Comparison of ENCODE assay signal across 1 cellular context in the genomic region with DNA sequence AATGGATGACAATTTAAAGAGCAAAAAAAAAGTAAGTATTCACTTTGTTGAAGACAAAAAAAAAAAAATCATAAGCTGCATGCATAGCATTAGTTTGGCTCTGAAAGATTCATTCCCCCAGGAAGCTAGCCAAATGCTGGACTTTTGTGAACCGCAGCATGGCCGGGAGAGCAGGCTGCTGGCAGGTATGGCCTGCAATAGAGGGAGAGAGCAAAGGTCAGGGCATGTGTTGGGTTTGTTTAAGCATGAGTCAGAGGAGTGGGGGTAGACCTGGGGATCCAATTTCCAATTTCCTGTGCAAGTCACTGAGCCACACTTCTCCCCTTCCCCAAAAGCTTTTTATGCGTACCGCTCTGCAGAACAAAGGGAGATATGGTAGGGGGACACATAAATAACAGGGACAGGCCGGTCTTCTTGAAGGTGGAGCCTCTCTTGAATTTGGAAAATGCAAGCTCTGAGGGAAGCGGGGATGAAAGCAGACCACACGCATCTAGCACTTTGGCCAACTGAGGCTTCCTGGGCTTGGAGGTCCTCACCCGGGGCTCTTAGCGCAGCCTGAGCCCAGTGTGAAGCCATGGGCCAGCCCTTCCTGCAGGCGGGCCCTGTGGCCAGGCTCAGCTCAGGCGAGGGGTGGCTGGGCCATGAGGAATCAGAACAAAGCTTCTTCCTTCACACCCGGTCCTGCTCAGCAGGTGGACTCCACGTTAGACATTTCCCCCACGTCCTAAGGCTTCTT.
A peak's percentile ranks its signal among the peaks of the same experiment; 100 is the strongest.
TF ChIP-seq lines count a peak whose summit lies in the region.

No MANE protein-coding gene starts in this region.

TF ChIP-seq in K562, 482 proteins besides CTCF, POLR2A, EP300 and RAD21 (continued from another document and continues in another):
- TF ChIP-seq, protein P1, sequence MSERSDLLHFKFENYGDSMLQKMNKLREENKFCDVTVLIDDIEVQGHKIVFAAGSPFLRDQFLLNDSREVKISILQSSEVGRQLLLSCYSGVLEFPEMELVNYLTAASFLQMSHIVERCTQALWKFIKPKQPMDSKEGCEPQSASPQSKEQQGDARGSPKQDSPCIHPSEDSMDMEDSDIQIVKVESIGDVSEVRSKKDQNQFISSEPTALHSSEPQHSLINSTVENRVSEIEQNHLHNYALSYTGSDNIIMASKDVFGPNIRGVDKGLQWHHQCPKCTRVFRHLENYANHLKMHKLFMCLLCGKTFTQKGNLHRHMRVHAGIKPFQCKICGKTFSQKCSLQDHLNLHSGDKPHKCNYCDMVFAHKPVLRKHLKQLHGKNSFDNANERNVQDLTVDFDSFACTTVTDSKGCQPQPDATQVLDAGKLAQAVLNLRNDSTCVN (CRISPR knock-in tag; IDR thresholded peaks at IDR 0.05), result no peak
- TF ChIP-seq CSDE1 (IDR thresholded peaks at IDR 0.05) (no peak), HNRNPL (IDR thresholded peaks at IDR 0.05; ENCODE audit: low read depth, low read length) (no peak), SRSF9 (IDR thresholded peaks at IDR 0.05; ENCODE audit: borderline replicate concordance, low read depth, low read length) (no peak), MEF2D (tag; conservative IDR thresholded peaks at IDR 0.05; ENCODE audit: low read depth) (peak; percentile 72), CBFA2T2 (conservative IDR thresholded peaks at IDR 0.05) (peak; percentile 62), PRMT5 (CRISPR knock-in tag; IDR thresholded peaks at IDR 0.05) (no peak), RUNX1 (IDR thresholded peaks at IDR 0.05; ENCODE audit: low read depth) (no peak), HOXB6 (CRISPR knock-in tag; IDR thresholded peaks at IDR 0.05; ENCODE audit: borderline replicate concordance) (no peak), RFX5 (IDR thresholded peaks at IDR 0.05; ENCODE audit: low read depth, low read length) (no peak), GATA2 (CRISPR knock-in tag; IDR thresholded peaks at IDR 0.05) (no peak), ZFPM2 (CRISPR knock-in tag; IDR thresholded peaks at IDR 0.05) (no peak), ZNF41 (CRISPR knock-in tag; conservative IDR thresholded peaks at IDR 0.05) (no peak), ZNF23 (CRISPR knock-in tag; IDR thresholded peaks at IDR 0.05) (no peak), TAF1 (IDR thresholded peaks at IDR 0.05; ENCODE audit: control insufficient read depth, extremely low read depth, insufficient read depth, low read length, severe bottlenecking) (no peak), E2F3 (CRISPR knock-in tag; IDR thresholded peaks at IDR 0.05) (peak; percentile 28; the same call in 1 of the 2 replicates), CBX3 (IDR thresholded peaks at IDR 0.05; ENCODE audit: borderline replicate concordance in 1 of 2, low read length in 2 of 2) (peak in 1 of 2 experiments; percentile 83; a peak in 2 of 3 replicates), CXXC5 (CRISPR knock-in tag; IDR thresholded peaks at IDR 0.05) (0 out of 2 replicates have a peak, but pooled peaks have one; percentile 13), ZNF717 (CRISPR knock-in tag; IDR thresholded peaks at IDR 0.05) (no peak), NCOA1 (IDR thresholded peaks at IDR 0.05; ENCODE audit: low read depth) (peak; percentile 71; the same call in 1 of the 2 replicates), U2AF1 (optimal IDR thresholded peaks at IDR 0.05; ENCODE audit: low read depth, low read length) (no peak), TCF7L2 (IDR thresholded peaks at IDR 0.05; ENCODE audit: low read depth, low read length) (no peak), SIN3B (IDR thresholded peaks at IDR 0.05; ENCODE audit: low read depth) (no peak), NBN (IDR thresholded peaks at IDR 0.05; ENCODE audit: low read depth) (no peak), POLR3A (IDR thresholded peaks at IDR 0.05; ENCODE audit: borderline replicate concordance, extremely low read depth, insufficient read depth, insufficient read length) (no peak), ESRRA (IDR thresholded peaks at IDR 0.05; ENCODE audit: borderline replicate concordance, low read depth) (no peak; the same call in 1 of the 2 replicates), WHSC1 (IDR thresholded peaks at IDR 0.05; ENCODE audit: low read length) (no peak), MCM3 (IDR thresholded peaks at IDR 0.05) (no peak), DMBX1 (CRISPR knock-in tag; IDR thresholded peaks at IDR 0.05; ENCODE audit: borderline replicate concordance) (peak; percentile 43), HDAC6 (IDR thresholded peaks at IDR 0.05; ENCODE audit: low read depth, low read length) (no peak), PHF20 (IDR thresholded peaks at IDR 0.05; ENCODE audit: partially characterized antibody) (no peak), HNRNPLL (IDR thresholded peaks at IDR 0.05; ENCODE audit: low read depth, low read length, poor library complexity, severe bottlenecking) (no peak), ZNF174 (CRISPR knock-in tag; IDR thresholded peaks at IDR 0.05) (no peak), PYGO2 (tag; IDR thresholded peaks at IDR 0.05) (no peak; the same call in 1 of the 2 replicates), ZNF507 (tag; conservative IDR thresholded peaks at IDR 0.05) (no peak), RFX1 (IDR thresholded peaks at IDR 0.05) (no peak), SMAD4 (CRISPR knock-in tag; conservative IDR thresholded peaks at IDR 0.05) (peak; percentile 43; the same call in 1 of the 2 replicates), FOXA1 (IDR thresholded peaks at IDR 0.05; ENCODE audit: borderline replicate concordance) (no peak), ZNF696 (CRISPR knock-in tag; conservative IDR thresholded peaks at IDR 0.05) (no peak), YBX1 (IDR thresholded peaks at IDR 0.05) (no peak), RBM34 (IDR thresholded peaks at IDR 0.05; ENCODE audit: borderline replicate concordance, insufficient read depth, low read length) (no peak), XRCC5 (IDR thresholded peaks at IDR 0.05; ENCODE audit: low read depth, low read length) (0 out of 2 replicates have a peak, but pooled peaks have one; percentile 57)
- TF ChIP-seq, protein P2, sequence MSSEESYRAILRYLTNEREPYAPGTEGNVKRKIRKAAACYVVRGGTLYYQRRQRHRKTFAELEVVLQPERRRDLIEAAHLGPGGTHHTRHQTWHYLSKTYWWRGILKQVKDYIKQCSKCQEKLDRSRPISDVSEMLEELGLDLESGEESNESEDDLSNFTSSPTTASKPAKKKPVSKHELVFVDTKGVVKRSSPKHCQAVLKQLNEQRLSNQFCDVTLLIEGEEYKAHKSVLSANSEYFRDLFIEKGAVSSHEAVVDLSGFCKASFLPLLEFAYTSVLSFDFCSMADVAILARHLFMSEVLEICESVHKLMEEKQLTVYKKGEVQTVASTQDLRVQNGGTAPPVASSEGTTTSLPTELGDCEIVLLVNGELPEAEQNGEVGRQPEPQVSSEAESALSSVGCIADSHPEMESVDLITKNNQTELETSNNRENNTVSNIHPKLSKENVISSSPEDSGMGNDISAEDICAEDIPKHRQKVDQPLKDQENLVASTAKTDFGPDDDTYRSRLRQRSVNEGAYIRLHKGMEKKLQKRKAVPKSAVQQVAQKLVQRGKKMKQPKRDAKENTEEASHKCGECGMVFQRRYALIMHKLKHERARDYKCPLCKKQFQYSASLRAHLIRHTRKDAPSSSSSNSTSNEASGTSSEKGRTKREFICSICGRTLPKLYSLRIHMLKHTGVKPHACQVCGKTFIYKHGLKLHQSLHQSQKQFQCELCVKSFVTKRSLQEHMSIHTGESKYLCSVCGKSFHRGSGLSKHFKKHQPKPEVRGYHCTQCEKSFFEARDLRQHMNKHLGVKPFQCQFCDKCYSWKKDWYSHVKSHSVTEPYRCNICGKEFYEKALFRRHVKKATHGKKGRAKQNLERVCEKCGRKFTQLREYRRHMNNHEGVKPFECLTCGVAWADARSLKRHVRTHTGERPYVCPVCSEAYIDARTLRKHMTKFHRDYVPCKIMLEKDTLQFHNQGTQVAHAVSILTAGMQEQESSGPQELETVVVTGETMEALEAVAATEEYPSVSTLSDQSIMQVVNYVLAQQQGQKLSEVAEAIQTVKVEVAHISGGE (CRISPR knock-in tag; IDR thresholded peaks at IDR 0.05), result peak in 1 of 3 experiments; percentile 81; a peak in 2 of 6 replicates
- TF ChIP-seq, protein P3, sequence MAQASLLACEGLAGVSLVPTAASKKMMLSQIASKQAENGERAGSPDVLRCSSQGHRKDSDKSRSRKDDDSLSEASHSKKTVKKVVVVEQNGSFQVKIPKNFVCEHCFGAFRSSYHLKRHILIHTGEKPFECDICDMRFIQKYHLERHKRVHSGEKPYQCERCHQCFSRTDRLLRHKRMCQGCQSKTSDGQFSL (CRISPR knock-in tag; IDR thresholded peaks at IDR 0.05), result no peak
- TF ChIP-seq, protein P3 (tag; IDR thresholded peaks at IDR 0.05), result no peak; a peak in 1 of 4 replicates
- TF ChIP-seq, protein P4, sequence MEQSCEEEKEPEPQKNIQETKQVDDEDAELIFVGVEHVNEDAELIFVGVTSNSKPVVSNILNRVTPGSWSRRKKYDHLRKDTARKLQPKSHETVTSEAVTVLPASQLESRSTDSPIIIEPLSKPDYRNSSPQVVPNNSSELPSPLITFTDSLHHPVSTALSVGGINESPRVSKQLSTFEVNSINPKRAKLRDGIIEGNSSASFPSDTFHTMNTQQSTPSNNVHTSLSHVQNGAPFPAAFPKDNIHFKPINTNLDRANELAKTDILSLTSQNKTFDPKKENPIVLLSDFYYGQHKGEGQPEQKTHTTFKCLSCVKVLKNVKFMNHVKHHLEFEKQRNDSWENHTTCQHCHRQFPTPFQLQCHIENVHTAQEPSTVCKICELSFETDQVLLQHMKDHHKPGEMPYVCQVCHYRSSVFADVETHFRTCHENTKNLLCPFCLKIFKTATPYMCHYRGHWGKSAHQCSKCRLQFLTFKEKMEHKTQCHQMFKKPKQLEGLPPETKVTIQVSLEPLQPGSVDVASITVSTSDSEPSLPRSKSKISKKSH (CRISPR knock-in tag; IDR thresholded peaks at IDR 0.05), result no peak
- TF ChIP-seq, protein P5, sequence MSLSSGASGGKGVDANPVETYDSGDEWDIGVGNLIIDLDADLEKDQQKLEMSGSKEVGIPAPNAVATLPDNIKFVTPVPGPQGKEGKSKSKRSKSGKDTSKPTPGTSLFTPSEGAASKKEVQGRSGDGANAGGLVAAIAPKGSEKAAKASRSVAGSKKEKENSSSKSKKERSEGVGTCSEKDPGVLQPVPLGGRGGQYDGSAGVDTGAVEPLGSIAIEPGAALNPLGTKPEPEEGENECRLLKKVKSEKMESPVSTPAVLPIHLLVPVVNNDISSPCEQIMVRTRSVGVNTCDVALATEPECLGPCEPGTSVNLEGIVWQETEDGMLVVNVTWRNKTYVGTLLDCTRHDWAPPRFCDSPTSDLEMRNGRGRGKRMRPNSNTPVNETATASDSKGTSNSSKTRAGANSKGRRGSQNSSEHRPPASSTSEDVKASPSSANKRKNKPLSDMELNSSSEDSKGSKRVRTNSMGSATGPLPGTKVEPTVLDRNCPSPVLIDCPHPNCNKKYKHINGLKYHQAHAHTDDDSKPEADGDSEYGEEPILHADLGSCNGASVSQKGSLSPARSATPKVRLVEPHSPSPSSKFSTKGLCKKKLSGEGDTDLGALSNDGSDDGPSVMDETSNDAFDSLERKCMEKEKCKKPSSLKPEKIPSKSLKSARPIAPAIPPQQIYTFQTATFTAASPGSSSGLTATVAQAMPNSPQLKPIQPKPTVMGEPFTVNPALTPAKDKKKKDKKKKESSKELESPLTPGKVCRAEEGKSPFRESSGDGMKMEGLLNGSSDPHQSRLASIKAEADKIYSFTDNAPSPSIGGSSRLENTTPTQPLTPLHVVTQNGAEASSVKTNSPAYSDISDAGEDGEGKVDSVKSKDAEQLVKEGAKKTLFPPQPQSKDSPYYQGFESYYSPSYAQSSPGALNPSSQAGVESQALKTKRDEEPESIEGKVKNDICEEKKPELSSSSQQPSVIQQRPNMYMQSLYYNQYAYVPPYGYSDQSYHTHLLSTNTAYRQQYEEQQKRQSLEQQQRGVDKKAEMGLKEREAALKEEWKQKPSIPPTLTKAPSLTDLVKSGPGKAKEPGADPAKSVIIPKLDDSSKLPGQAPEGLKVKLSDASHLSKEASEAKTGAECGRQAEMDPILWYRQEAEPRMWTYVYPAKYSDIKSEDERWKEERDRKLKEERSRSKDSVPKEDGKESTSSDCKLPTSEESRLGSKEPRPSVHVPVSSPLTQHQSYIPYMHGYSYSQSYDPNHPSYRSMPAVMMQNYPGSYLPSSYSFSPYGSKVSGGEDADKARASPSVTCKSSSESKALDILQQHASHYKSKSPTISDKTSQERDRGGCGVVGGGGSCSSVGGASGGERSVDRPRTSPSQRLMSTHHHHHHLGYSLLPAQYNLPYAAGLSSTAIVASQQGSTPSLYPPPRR (CRISPR knock-in tag; IDR thresholded peaks at IDR 0.05; ENCODE audit: borderline replicate concordance), result no peak
- TF ChIP-seq, protein P6, sequence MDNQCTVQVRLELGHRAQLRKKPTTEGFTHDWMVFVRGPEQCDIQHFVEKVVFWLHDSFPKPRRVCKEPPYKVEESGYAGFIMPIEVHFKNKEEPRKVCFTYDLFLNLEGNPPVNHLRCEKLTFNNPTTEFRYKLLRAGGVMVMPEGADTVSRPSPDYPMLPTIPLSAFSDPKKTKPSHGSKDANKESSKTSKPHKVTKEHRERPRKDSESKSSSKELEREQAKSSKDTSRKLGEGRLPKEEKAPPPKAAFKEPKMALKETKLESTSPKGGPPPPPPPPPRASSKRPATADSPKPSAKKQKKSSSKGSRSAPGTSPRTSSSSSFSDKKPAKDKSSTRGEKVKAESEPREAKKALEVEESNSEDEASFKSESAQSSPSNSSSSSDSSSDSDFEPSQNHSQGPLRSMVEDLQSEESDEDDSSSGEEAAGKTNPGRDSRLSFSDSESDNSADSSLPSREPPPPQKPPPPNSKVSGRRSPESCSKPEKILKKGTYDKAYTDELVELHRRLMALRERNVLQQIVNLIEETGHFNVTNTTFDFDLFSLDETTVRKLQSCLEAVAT (IDR thresholded peaks at IDR 0.05), result peak in 1 of 2 experiments; percentile 75; a peak in 1 of 4 replicates
- TF ChIP-seq, protein P7, sequence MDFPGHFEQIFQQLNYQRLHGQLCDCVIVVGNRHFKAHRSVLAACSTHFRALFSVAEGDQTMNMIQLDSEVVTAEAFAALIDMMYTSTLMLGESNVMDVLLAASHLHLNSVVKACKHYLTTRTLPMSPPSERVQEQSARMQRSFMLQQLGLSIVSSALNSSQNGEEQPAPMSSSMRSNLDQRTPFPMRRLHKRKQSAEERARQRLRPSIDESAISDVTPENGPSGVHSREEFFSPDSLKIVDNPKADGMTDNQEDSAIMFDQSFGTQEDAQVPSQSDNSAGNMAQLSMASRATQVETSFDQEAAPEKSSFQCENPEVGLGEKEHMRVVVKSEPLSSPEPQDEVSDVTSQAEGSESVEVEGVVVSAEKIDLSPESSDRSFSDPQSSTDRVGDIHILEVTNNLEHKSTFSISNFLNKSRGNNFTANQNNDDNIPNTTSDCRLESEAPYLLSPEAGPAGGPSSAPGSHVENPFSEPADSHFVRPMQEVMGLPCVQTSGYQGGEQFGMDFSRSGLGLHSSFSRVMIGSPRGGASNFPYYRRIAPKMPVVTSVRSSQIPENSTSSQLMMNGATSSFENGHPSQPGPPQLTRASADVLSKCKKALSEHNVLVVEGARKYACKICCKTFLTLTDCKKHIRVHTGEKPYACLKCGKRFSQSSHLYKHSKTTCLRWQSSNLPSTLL (IDR thresholded peaks at IDR 0.05), result no peak
- TF ChIP-seq, protein P8, sequence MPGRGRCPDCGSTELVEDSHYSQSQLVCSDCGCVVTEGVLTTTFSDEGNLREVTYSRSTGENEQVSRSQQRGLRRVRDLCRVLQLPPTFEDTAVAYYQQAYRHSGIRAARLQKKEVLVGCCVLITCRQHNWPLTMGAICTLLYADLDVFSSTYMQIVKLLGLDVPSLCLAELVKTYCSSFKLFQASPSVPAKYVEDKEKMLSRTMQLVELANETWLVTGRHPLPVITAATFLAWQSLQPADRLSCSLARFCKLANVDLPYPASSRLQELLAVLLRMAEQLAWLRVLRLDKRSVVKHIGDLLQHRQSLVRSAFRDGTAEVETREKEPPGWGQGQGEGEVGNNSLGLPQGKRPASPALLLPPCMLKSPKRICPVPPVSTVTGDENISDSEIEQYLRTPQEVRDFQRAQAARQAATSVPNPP (IDR thresholded peaks at IDR 0.05; ENCODE audit: borderline replicate concordance, insufficient read depth, insufficient read length), result no peak
